In the genomic region with DNA sequence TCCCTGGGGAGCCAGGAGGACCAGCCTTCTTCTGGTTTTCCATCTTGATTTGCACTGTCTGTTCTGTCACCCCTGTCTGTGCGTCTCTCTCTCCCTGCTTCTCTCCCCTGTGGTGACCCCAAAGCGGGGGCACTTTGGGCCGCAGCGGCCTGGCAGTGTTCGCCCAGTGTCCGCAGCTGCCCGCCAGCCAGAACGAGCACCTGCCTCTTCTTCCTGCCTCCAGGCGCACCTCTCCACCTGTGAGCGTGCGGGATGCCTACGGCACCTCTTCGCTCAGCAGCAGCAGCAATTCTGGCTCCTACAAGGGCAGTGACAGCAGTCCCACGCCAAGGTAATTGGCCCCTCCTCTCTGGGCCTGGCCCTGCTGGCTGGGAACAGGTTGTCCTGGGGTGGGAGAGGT, we compare ENCODE assay signal across 21 cellular contexts.
"Had no signal": no experiment of that assay in that cellular context is flagged by ENCODE, and none has a peak within 500 bp of the region (broad histone marks: within the 10 kb centered on the region; RNA-seq: fewer than 3 reads in every experiment).

No MANE protein-coding gene starts in this region.

- H3K36me3 ChIP-seq: right lobe of liver, transverse colon, uterus had no signal

- H3K4me3 ChIP-seq: hepatocyte, left ventricle myocardium inferior, right lobe of liver, skin epidermis, transverse colon, uterus had no signal

- ATAC-seq: esophagus mucosa; right lobe of liver; stimulated activated memory B cell treated with anti-CD40 and anti-IgM and Interleukin-4, amounts not matched to agents 10 μg/mL and 1 μg/mL and 100 μg/mL, for 72 hours; T-helper 17 cell had no signal

- H3K4me1 ChIP-seq: left ventricle myocardium inferior, parathyroid adenoma, right lobe of liver, transverse colon, uterus had no signal

- H3K27me3 ChIP-seq: hepatocyte, right lobe of liver, transverse colon, uterus had no signal

- H3K9ac ChIP-seq: parathyroid adenoma had no signal

- DNase-seq: activated CD4-positive, alpha-beta memory T cell treated with anti-CD3 and anti-CD28 coated beads for 36 hours; activated CD4-positive, alpha-beta T cell treated with anti-CD3 and anti-CD28 coated beads for 4 hours; activated CD4-positive, CD25-positive, alpha-beta regulatory T cell; activated effector memory CD4-positive, alpha-beta T cell treated with Interleukin-2 at 50 U/mL for 16 hours; activated T-cell treated with anti-CD3 and anti-CD28 coated beads, Interleukin-2, amount 50 U/mL, for 48 hours; central memory CD4-positive, alpha-beta T cell; effector memory CD4-positive, alpha-beta T cell; foreskin melanocyte; glutamatergic neuron; immature natural killer cell; left ventricle myocardium inferior; right lobe of liver; stimulated activated CD4-positive, alpha-beta T cell treated with anti-CD3 and anti-CD28 coated beads, Interleukin-2, amount 100 ng/mL, for 24 hours; T-helper 17 cell; transverse colon; uterus had no signal

- H3K27ac ChIP-seq: hepatocyte, left ventricle myocardium inferior, parathyroid adenoma, right lobe of liver, skin epidermis, transverse colon, uterus had no signal

- H2AFZ ChIP-seq: hepatocyte, parathyroid adenoma had no signal

- H3K9me3 ChIP-seq: left ventricle myocardium inferior, right lobe of liver, transverse colon, uterus had no signal

- H3K4me2 ChIP-seq: hepatocyte had no signal
